Comparison of ENCODE assay signal across 10 cellular contexts in genomic region chr4:69115151-69115850, GRCh38. TPM values are rescaled to one million over a fixed set of nuclear protein-coding genes. Genes with fewer than 3 reads are reported as not detected.
DNase-seq lines count a peak whose midpoint lies in the region; ATAC-seq, FAIRE-seq and TF ChIP-seq lines count a peak whose summit lies in the region.
"Not testable (repeated sequence)": the region's sequence is repeated elsewhere in the genome, so short reads cannot be mapped to it uniquely, and the experiment has no call there.
"Had no signal": no experiment of that assay in that cellular context is flagged by ENCODE, and none has a peak within 500 bp of the region (broad histone marks: within the 10 kb centered on the region; RNA-seq: fewer than 3 reads in every experiment).

No MANE protein-coding gene starts in this region.

- not testable (repeated sequence) for H3K79me2 ChIP-seq in HepG2 (ENCODE audit: insufficient read depth, low read length)

- 95% methylated on average over 23 of the region's 30 CpGs for WGBS in HepG2 (ENCODE audit: low lambda C conversion rate)

- CTCF ChIA-PET in HepG2 (lab: Yijun Ruan, JAX; ENCODE audit: low intra/inter-chr PET ratio, low total read pairs): not testable (repeated sequence)

- not testable (repeated sequence) for TF ChIP-seq POLR2A in HepG2 (IDR thresholded peaks at IDR 0.05; ENCODE audit: insufficient read depth in 1 of 2, low read depth in 2 of 2, low read length in 2 of 2)

- H4K20me1 ChIP-seq in HepG2 (ENCODE audit: insufficient read depth, low read length): not testable (repeated sequence)

- not testable (repeated sequence) for H3K27me3 ChIP-seq in colonic mucosa; HepG2 (ENCODE audit: control insufficient read depth in 1 of 2, insufficient read depth in 2 of 2, low read length in 2 of 2); upper lobe of right lung

- POLR2A ChIA-PET in HepG2 (lab: Yijun Ruan, JAX): not testable (repeated sequence)

- not testable (repeated sequence) for TF ChIP-seq CTCF in VCaP (conservative IDR thresholded peaks at IDR 0.05); colonic mucosa (IDR thresholded peaks at IDR 0.05); kidney (IDR thresholded peaks at IDR 0.05; ENCODE audit: borderline replicate concordance, extremely low read depth, insufficient read depth); HepG2 (CRISPR knock-in tag; IDR thresholded peaks at IDR 0.05); mucosa of descending colon (IDR thresholded peaks at IDR 0.05); upper lobe of right lung (IDR thresholded peaks at IDR 0.05)

- H3K27ac ChIP-seq in VCaP (peak overlapping the region; percentile 76), colonic mucosa (peak overlapping the region; percentile 72), HepG2 (ENCODE audit: extremely low read length, insufficient read depth, low read length) (peak overlapping the region; percentile 56)
- H3K27ac ChIP-seq in kidney (ENCODE audit: low read depth in 2 of 2, low read length in 2 of 2); upper lobe of right lung: not testable (repeated sequence)

- not testable (repeated sequence) for FAIRE-seq in kidney (lab: Jason Lieb, UNC); HepG2 (lab: Jason Lieb, UNC)

- not testable (repeated sequence) for DNase-seq in colonic mucosa; HepG2 (ENCODE audit: low spot score)
- DNase-seq in kidney (peak; percentile 67), mucosa of descending colon (peak in 2 of 3 donors; percentile 28 to 49), posterior vena cava (ENCODE audit: low spot score) (peak; percentile 62), upper lobe of right lung (peak; percentile 55)

- not testable (repeated sequence) for H3K4me1 ChIP-seq in colonic mucosa; kidney (ENCODE audit: control insufficient read depth in 1 of 2, insufficient read depth in 1 of 2, low read depth in 1 of 2, low read length in 2 of 2); mucosa of descending colon (ENCODE audit: low read depth); upper lobe of right lung
- peaks cover 22% of the 10 kb centered on the region for H3K4me1 ChIP-seq in HepG2 (ENCODE audit: insufficient read depth, low read length)

- not testable (repeated sequence) for H3K36me3 ChIP-seq in colonic mucosa; kidney (ENCODE audit: control insufficient read depth in 1 of 2, insufficient read depth in 2 of 2, low read length in 2 of 2); HepG2 (replicated peaks in 1 of 2; ENCODE audit: control insufficient read depth in 1 of 2, insufficient read depth in 2 of 2, low read length in 2 of 2); mucosa of descending colon (ENCODE audit: low read depth); upper lobe of right lung

- not testable (repeated sequence) for H3K9ac ChIP-seq in colonic mucosa (ENCODE audit: low read depth in 2 of 2, low read length in 2 of 2); kidney (ENCODE audit: low read length in 2 of 2); HepG2 (ENCODE audit: insufficient read depth, low read depth, low read length)

- not testable (repeated sequence) for H2AFZ ChIP-seq in HepG2 (ENCODE audit: low read length)

- H3K4me2 ChIP-seq in HepG2 (ENCODE audit: low read depth, low read length): peak overlapping the region; percentile 2; the same call in 1 of the 2 replicates

- in situ Hi-C loops in HepG2 (cut with HindIII; ENCODE audit: extremely low pct_ligation_motif_present, low pct_unique_long_range_greater_than_20kb): not testable (repeated sequence)

- TF ChIP-seq RAD21 in HepG2 (CRISPR knock-in tag; IDR thresholded peaks at IDR 0.05): not testable (repeated sequence)

- not testable (repeated sequence) for H3K4me3 ChIP-seq in colonic mucosa; kidney (ENCODE audit: low read length in 2 of 2); HepG2 (replicated peaks in 1 of 3; ENCODE audit: insufficient read depth in 1 of 3, low read depth in 2 of 3, low read length in 3 of 3); mucosa of descending colon; upper lobe of right lung

- TF ChIP-seq EP300 in HepG2 (IDR thresholded peaks at IDR 0.05; ENCODE audit: low read depth in 2 of 2, low read length in 2 of 2); HepG2 (CRISPR knock-in tag; IDR thresholded peaks at IDR 0.05; ENCODE audit: borderline replicate concordance): not testable (repeated sequence)

- intact Hi-C loops in colonic mucosa (cut with DNase I); kidney (cut with DNase I); HepG2 (cut with micrococcal nuclease; ENCODE audit: unreplicated experiment); mucosa of descending colon (cut with DNase I, micrococcal nuclease); posterior vena cava (cut with DNase I); upper lobe of right lung (cut with DNase I): not testable (repeated sequence)

- not testable (repeated sequence) for ATAC-seq in HepG2, mucosa of descending colon, upper lobe of right lung

- not testable (repeated sequence) for H3K9me3 ChIP-seq in colonic mucosa; kidney (ENCODE audit: control insufficient read depth in 1 of 2, low read length in 2 of 2); HepG2 (ENCODE audit: low read length); mucosa of descending colon; upper lobe of right lung

- not testable (repeated sequence) for BruUV-seq in HepG2 (replicated peaks; lab: Mats Ljungman, UMichigan)

TF ChIP-seq in HepG2, 621 proteins besides CTCF, POLR2A, EP300 and RAD21 (continues in another document):
- peak; percentile 31; the same call in 1 of the 2 replicates for TF ChIP-seq ZBTB38 (CRISPR knock-in tag; IDR thresholded peaks at IDR 0.05)
- peak; percentile 19; the same call in 1 of the 2 replicates for TF ChIP-seq SALL1 (CRISPR knock-in tag; IDR thresholded peaks at IDR 0.05)

RNA-seq across cellular contexts. Expression of gene UGT2B7, which starts 19.0 kb away (rescaled TPM):
- total RNA-seq in colonic mucosa (1 to 10 TPM; 3.0 to 8.4 TPM), kidney (161 TPM), HepG2 (2016; rRNA removed; fragmentation: Illumina TruSeq; extraction: Trizol) (41.8 and 41.9 TPM in 2 replicates), mucosa of descending colon (1 to 10 TPM in 2 of 3 donors, under 1 TPM in 1; 0.73 to 6.0 (median 5.2) TPM), posterior vena cava (not detected), upper lobe of right lung (0.96 TPM)
- polyA plus RNA-seq in kidney (ENCODE audit: insufficient read depth, low read depth, low replicate concordance) (390 TPM), HepG2 (2011; rRNA removed) (26.1 and 26.8 TPM in 2 replicates)
- 11.2 and 12.0 TPM in 2 replicates for total RNA-seq in HepG2 (2016; cell fraction: cytosol; rRNA removed; fragmentation: Illumina TruSeq; extraction: Trizol; ENCODE audit: low read depth)
- 43.5 and 44.0 TPM in 2 replicates for total RNA-seq in HepG2 (2016; cell fraction: insoluble cytoplasmic fraction; rRNA removed; fragmentation: Illumina TruSeq; extraction: Trizol)
- 23.7 and 31.5 TPM in 2 replicates for total RNA-seq in HepG2 (2016; cell fraction: membrane; rRNA removed; fragmentation: Illumina TruSeq; extraction: Trizol)
- 44.0 and 49.9 TPM in 2 replicates for total RNA-seq in HepG2 (2016; cell fraction: nucleus; rRNA removed; fragmentation: Illumina TruSeq; extraction: Trizol)
- 12.1 and 22.2 TPM in 2 replicates for polyA plus RNA-seq in HepG2 (2011; cell fraction: cytosol; rRNA removed)
- 9.3 and 13.8 TPM in 2 replicates for polyA plus RNA-seq in HepG2 (2011; cell fraction: nucleus; rRNA removed)
- polyA plus RNA-seq in HepG2 (2012): 31.1 and 33.4 TPM in 2 replicates
- 9.5 and 12.7 TPM in 2 replicates for polyA plus RNA-seq in HepG2 (2016; cell fraction: cytosol; fragmentation: Illumina TruSeq; extraction: Trizol; ENCODE audit: low read depth)
- polyA plus RNA-seq in HepG2 (2016; cell fraction: insoluble cytoplasmic fraction; fragmentation: Illumina TruSeq; extraction: Trizol; ENCODE audit: low read depth): 38.6 and 45.7 TPM in 2 replicates
- polyA plus RNA-seq in HepG2 (2016; cell fraction: membrane; fragmentation: Illumina TruSeq; extraction: Trizol; ENCODE audit: low read depth): 16.1 and 22.5 TPM in 2 replicates
- 44.9 and 46.5 TPM in 2 replicates for polyA plus RNA-seq in HepG2 (2016; cell fraction: nucleus; fragmentation: Illumina TruSeq; extraction: Trizol; ENCODE audit: insufficient read depth, low read depth)
- polyA minus RNA-seq in HepG2 (2011; rRNA and poly(A)+ RNA removed; ENCODE audit: low replicate concordance): 9.5 TPM in 1 of 2 replicates, not detected in the other
- 15.3 and 15.7 TPM in 2 replicates for polyA minus RNA-seq in HepG2 (2011; cell fraction: cytosol; rRNA and poly(A)+ RNA removed)
- 32.3 and 45.9 TPM in 2 replicates for polyA minus RNA-seq in HepG2 (2011; cell fraction: nucleus; rRNA and poly(A)+ RNA removed)
- total RNA-seq: A673; CD4-positive, alpha-beta T cell; CD8-positive, alpha-beta T cell had no signal
